In the genomic region with DNA sequence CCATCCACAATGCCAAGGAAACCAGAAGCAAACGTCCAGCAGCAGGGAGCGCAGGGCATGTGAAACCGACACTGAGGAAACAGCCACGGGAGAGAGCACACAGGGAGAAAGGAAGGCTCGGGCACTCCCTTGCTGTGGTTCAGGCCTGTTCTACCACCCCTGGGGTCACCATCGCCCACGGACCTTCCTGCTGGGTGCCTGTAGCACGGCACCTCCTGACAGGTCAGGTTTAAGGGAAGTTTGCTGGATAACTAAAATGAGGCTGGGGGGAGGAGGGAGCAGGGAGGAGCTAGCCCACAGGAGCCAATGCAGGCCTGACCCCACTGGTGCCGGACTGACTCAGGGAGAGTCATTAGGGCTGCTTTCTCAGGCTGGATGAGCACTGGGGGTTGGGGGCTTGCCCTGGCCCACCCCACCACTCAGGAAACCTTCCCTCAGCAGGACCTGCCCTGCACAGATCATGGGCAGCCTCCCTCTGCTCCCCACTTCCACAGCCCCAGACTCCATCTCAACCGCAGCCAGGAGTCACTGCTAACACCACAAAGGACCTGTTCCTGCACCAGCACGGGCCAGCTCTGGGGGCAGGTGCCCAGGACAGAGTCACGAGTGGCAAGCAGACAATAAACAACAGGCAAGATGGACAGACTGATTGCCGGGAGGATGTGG, we compare ENCODE assay signal across 9 cellular contexts. TPM values are rescaled to one million over a fixed set of nuclear protein-coding genes. Genes with fewer than 3 reads are reported as not detected.
DNase-seq lines count a peak whose midpoint lies in the region; ATAC-seq lines count a peak whose summit lies in the region.
"Had no signal": no experiment of that assay in that cellular context is flagged by ENCODE, and none has a peak within 500 bp of the region (broad histone marks: within the 10 kb centered on the region; RNA-seq: fewer than 3 reads in every experiment).

No MANE protein-coding gene starts in this region.

- in situ Hi-C loops in HAP-1 (cut with MboI; ENCODE audit: low sequenced_read_pairs) = no loop called here

- DNase-seq in HAP-1 (ENCODE audit: low spot score in 2 of 2) = no peak
- DNase-seq in adipocyte (ENCODE audit: low read depth) = no peak
- DNase-seq in RPMI8226 = no peak
- DNase-seq in NCI-H1436 treated with DMSO at 0.1 percent for 48 hours (lab: John Stamatoyannopoulos, UW) = no peak
- DNase-seq: DMS79 treated with DMSO at 0.1 percent for 48 hours had no signal

- H3K36me3 ChIP-seq in ACC112 (ENCODE audit: insufficient read depth, low read length) (no peaks in the 10 kb centered on the region), HAP-1 (replicated peaks) (peaks cover 15% of the 10 kb centered on the region), adipocyte (ENCODE audit: control insufficient read depth, insufficient read depth, low read length, severe bottlenecking) (peaks cover 1% of the 10 kb centered on the region), mucosa of stomach (ENCODE audit: control insufficient read depth, insufficient read depth, low read length) (no peaks in the 10 kb centered on the region)

- H2AFZ ChIP-seq in ACC112 (ENCODE audit: low read length, unreplicated experiment) = no peak overlapping the region

- H3K27ac ChIP-seq in ACC112 (ENCODE audit: low read depth, low read length) = no peak overlapping the region

- no peaks in the 10 kb centered on the region for H3K27me3 ChIP-seq in ACC112 (ENCODE audit: insufficient read depth, low read length)
- H3K27me3 ChIP-seq in HAP-1 (ENCODE audit: low read depth) = no peaks in the 10 kb centered on the region
- H3K27me3 ChIP-seq in adipocyte (replicated peaks; ENCODE audit: control insufficient read depth, insufficient read depth, low read length) = no peaks in the 10 kb centered on the region
- H3K27me3 ChIP-seq in mucosa of stomach (ENCODE audit: control insufficient read depth, insufficient read depth, low read length) = no peaks in the 10 kb centered on the region

- H3K9ac ChIP-seq in adipocyte (ENCODE audit: low read length) (peak overlapping the region; percentile 99), mucosa of stomach (ENCODE audit: low read length) (peak overlapping the region; percentile 31)

- H3K9me3 ChIP-seq in HAP-1 = no peaks in the 10 kb centered on the region
- H3K9me3 ChIP-seq in adipocyte (ENCODE audit: control insufficient read depth, low read length) = no peaks in the 10 kb centered on the region
- H3K9me3 ChIP-seq in mucosa of stomach (ENCODE audit: control insufficient read depth, low read length) = no peaks in the 10 kb centered on the region

- H3K4me1 ChIP-seq in ACC112 (ENCODE audit: control insufficient read depth, insufficient read depth, low read length, unreplicated experiment) = peaks cover 32% of the 10 kb centered on the region
- peaks cover 27% of the 10 kb centered on the region for H3K4me1 ChIP-seq in HAP-1
- H3K4me1 ChIP-seq in adipocyte (ENCODE audit: control insufficient read depth, insufficient read depth, low read length) = peaks cover 63% of the 10 kb centered on the region
- peaks cover 74% of the 10 kb centered on the region for H3K4me1 ChIP-seq in mucosa of stomach (ENCODE audit: control insufficient read depth, insufficient read depth, low read length)

- ATAC-seq in esophagus mucosa = no peak
- no peak for ATAC-seq in HG03139 (IDR thresholded peaks at IDR 0.05; ENCODE audit: unreplicated experiment)

- H3K79me2 ChIP-seq in ACC112 (ENCODE audit: control insufficient read depth, insufficient read depth, low read length, unreplicated experiment) = peaks cover 64% of the 10 kb centered on the region

- H3K4me3 ChIP-seq in ACC112 (ENCODE audit: low read depth, low read length) = peak overlapping the region; percentile 99; the same call in 1 of the 2 replicates
- H3K4me3 ChIP-seq in HAP-1 = peak overlapping the region; percentile 94
- H3K4me3 ChIP-seq in adipocyte (ENCODE audit: low read length) = peak overlapping the region; percentile 93
- no peak overlapping the region for H3K4me3 ChIP-seq in mucosa of stomach (ENCODE audit: low read length)

RNA-seq across cellular contexts. Expression of a gene that starts 2.3 kb away (rescaled TPM):
- 25.1 TPM for total RNA-seq in esophagus mucosa

RNA-seq across cellular contexts. Expression of a gene that starts 15.8 kb away (rescaled TPM):
- 13.9 TPM for total RNA-seq in esophagus mucosa

RNA-seq across cellular contexts. Expression of a gene that starts 25.5 kb away (rescaled TPM):
- total RNA-seq in esophagus mucosa = 5.7 TPM

RNA-seq across cellular contexts. Expression of a gene that starts 27.0 kb away (rescaled TPM):
- total RNA-seq in esophagus mucosa = 39.7 TPM

RNA-seq across cellular contexts. Expression of a gene that starts 59.0 kb away (rescaled TPM):
- total RNA-seq in esophagus mucosa = 64.8 TPM
